In the genomic region with DNA sequence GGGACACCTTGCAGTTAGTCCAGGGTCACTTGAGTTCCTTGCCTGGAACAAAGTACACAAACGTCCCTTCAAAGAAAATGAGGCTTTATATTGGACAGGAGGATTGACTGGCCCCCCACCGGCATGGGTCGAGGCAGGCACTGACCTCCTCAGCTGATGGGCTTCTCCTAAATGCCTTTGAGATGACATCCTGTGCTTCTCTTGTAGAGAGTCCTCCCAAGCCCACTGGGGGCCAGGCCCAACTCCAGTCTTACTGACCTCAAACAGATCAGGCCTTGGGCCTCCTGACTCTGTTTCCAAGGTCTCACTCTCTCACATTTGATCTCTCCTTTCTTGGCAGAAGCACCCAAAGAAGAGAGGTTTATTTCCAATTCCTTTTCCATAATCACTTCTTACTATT, we compare ENCODE assay signal across 7 cellular contexts.
"Had no signal": no experiment of that assay in that cellular context is flagged by ENCODE, and none has a peak within 500 bp of the region (broad histone marks: within the 10 kb centered on the region; RNA-seq: fewer than 3 reads in every experiment).

No MANE protein-coding gene starts in this region.

- H3K9ac ChIP-seq: GM23248 had no signal

- H3K4me3 ChIP-seq: GM23248 had no signal

- ATAC-seq: HepG2 had no signal

- H3K27me3 Mint-ChIP-seq: IgD-negative memory B cell had no signal

- H3K27ac Mint-ChIP-seq: H9, IgD-negative memory B cell had no signal

- H3K36me3 Mint-ChIP-seq: IgD-negative memory B cell had no signal

- H2AFZ ChIP-seq: GM23248 had no signal

- DNase-seq: GM23248, GOT3, H9, HCEC 1CT, KBM-7 had no signal

- H3K27ac ChIP-seq: GM23248 had no signal

- H3K4me3 Mint-ChIP-seq: H9, IgD-negative memory B cell had no signal

- H3K4me1 Mint-ChIP-seq: IgD-negative memory B cell had no signal
